ENCODE assay signal across 20 cellular contexts in the genomic region with DNA sequence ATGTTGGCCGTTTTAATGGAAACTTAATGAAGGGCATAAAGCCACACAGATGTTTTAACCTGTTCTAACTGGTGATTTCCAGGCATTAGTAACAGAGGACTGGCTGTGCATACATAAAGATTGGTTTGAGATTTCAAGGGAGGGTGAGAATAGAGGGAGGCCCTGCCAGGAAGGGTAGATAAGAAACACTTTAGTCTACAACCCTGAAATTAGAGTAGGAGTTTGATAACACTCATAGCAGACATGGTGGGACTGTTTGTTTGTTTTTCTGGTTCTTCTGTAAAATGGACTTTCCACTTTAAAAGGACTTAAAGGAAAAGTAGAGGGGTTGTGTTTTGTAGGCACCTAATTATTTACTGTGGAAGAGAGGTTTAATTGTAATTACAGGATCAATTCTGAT.
"Had no signal": no experiment of that assay in that cellular context is flagged by ENCODE, and none has a peak within 500 bp of the region (broad histone marks: within the 10 kb centered on the region; RNA-seq: fewer than 3 reads in every experiment).

No MANE protein-coding gene starts in this region.

- H3K27ac Mint-ChIP-seq: naive B cell; stimulated activated memory B cell treated with anti-CD40 and anti-IgM and Interleukin-4, amounts not matched to agents 10 μg/mL and 1 μg/mL and 100 μg/mL, for 72 hours; stimulated activated naive CD8-positive, alpha-beta T cell treated with anti-CD3 and anti-CD28 coated beads, Interleukin-15, Interleukin-2, amounts not matched to agents 100 ng/mL and 50 ng/mL, for 24 hours had no signal

- H3K27ac ChIP-seq: esophagus squamous epithelium, foreskin keratinocyte, spleen, tibial artery, upper lobe of right lung, vagina had no signal

- ATAC-seq: foreskin keratinocyte; left cardiac atrium; left ventricle myocardium superior; sciatic nerve; stimulated activated memory B cell treated with anti-CD40 and anti-IgM and Interleukin-4, amounts not matched to agents 10 μg/mL and 1 μg/mL and 100 μg/mL, for 72 hours; upper lobe of right lung had no signal

- H3K4me3 ChIP-seq: esophagus squamous epithelium, lung, spleen, tibial artery, upper lobe of right lung, vagina had no signal

- H3K27me3 ChIP-seq: esophagus squamous epithelium, foreskin keratinocyte, spleen, tibial artery, upper lobe of right lung, vagina had no signal

- H3K4me1 ChIP-seq: esophagus squamous epithelium, foreskin keratinocyte, spleen, tibial artery, upper lobe of right lung, vagina had no signal

- H3K9me3 ChIP-seq: esophagus squamous epithelium, spleen, tibial artery, upper lobe of right lung, vagina had no signal

- DNase-seq: effector memory CD4-positive, alpha-beta T cell; esophagus squamous epithelium; foreskin keratinocyte; kidney; left cardiac atrium; left ventricle myocardium superior; mesenchymal stem cell; naive B cell; posterior cingulate gyrus; spleen; stimulated activated CD4-positive, alpha-beta T cell treated with anti-CD3 and anti-CD28 coated beads, Interleukin-15, amount 100 ng/mL, for 24 hours; stimulated activated CD4-positive, alpha-beta T cell treated with anti-CD3 and anti-CD28 coated beads, Interleukin-1b, Interleukin-23, amount 100 ng/mL, for 48 hours; stimulated activated CD4-positive, alpha-beta T cell treated with anti-CD3 and anti-CD28 coated beads, Interleukin-4, amount 100 ng/mL, for 24 hours; tibial artery; upper lobe of right lung had no signal

- H3K36me3 ChIP-seq: esophagus squamous epithelium, spleen, upper lobe of right lung, vagina had no signal

- H3K36me3 Mint-ChIP-seq: naive B cell; stimulated activated memory B cell treated with anti-CD40 and anti-IgM and Interleukin-4, amounts not matched to agents 10 μg/mL and 1 μg/mL and 100 μg/mL, for 72 hours had no signal

- H3K4me1 Mint-ChIP-seq: naive B cell; stimulated activated memory B cell treated with anti-CD40 and anti-IgM and Interleukin-4, amounts not matched to agents 10 μg/mL and 1 μg/mL and 100 μg/mL, for 72 hours had no signal

- H3K9me3 Mint-ChIP-seq: naive B cell; stimulated activated memory B cell treated with anti-CD40 and anti-IgM and Interleukin-4, amounts not matched to agents 10 μg/mL and 1 μg/mL and 100 μg/mL, for 72 hours; stimulated activated naive CD8-positive, alpha-beta T cell treated with anti-CD3 and anti-CD28 coated beads, Interleukin-15, Interleukin-2, amounts not matched to agents 100 ng/mL and 50 ng/mL, for 24 hours had no signal

- H3K4me3 Mint-ChIP-seq: naive B cell; stimulated activated memory B cell treated with anti-CD40 and anti-IgM and Interleukin-4, amounts not matched to agents 10 μg/mL and 1 μg/mL and 100 μg/mL, for 72 hours; stimulated activated naive CD8-positive, alpha-beta T cell treated with anti-CD3 and anti-CD28 coated beads, Interleukin-15, Interleukin-2, amounts not matched to agents 100 ng/mL and 50 ng/mL, for 24 hours had no signal

- H3K27me3 Mint-ChIP-seq: stimulated activated naive CD8-positive, alpha-beta T cell treated with anti-CD3 and anti-CD28 coated beads, Interleukin-15, Interleukin-2, amounts not matched to agents 100 ng/mL and 50 ng/mL, for 24 hours had no signal
